ENCODE assay signal across 20 cellular contexts in genomic region chr1:216830402-216830801, GRCh38.
"Had no signal": no experiment of that assay in that cellular context is flagged by ENCODE, and none has a peak within 500 bp of the region (broad histone marks: within the 10 kb centered on the region; RNA-seq: fewer than 3 reads in every experiment).

No MANE protein-coding gene starts in this region.

- H3K4me1 ChIP-seq: parathyroid adenoma, transverse colon, vagina had no signal

- H3K27ac ChIP-seq: dorsolateral prefrontal cortex, neutrophil, parathyroid adenoma, transverse colon, vagina had no signal

- H3K36me3 ChIP-seq: neutrophil, transverse colon, vagina had no signal

- H3K27me3 ChIP-seq: dorsolateral prefrontal cortex, neutrophil, transverse colon, vagina had no signal

- H3K9me3 ChIP-seq: neutrophil, transverse colon, vagina had no signal

- H2AFZ ChIP-seq: parathyroid adenoma had no signal

- DNase-seq: activated CD4-positive, alpha-beta memory T cell treated with anti-CD3 and anti-CD28 coated beads, Interleukin-2, amount 10 ng/mL, durations not matched to agents 7 days and 5 days; activated CD4-positive, alpha-beta T cell treated with anti-CD3 and anti-CD28 coated beads for 48 hours; activated CD4-positive, CD25-positive, alpha-beta regulatory T cell; activated CD8-positive, alpha-beta memory T cell treated with anti-CD3 and anti-CD28 coated beads, Interleukin-2, amount 10 ng/mL, durations not matched to agents 7 days and 5 days; activated naive CD4-positive, alpha-beta T cell treated with Interleukin-2 at 50 U/mL for 16 hours; activated naive CD8-positive, alpha-beta T cell treated with anti-CD3 and anti-CD28 coated beads, Interleukin-2, amount 50 U/mL, for 24 hours; central memory CD4-positive, alpha-beta T cell; dorsolateral prefrontal cortex; foreskin fibroblast; glutamatergic neuron; kidney glomerular epithelial cell; mesendoderm; naive thymus-derived CD4-positive, alpha-beta T cell; retina; stimulated activated naive CD8-positive, alpha-beta T cell treated with anti-CD3 and anti-CD28 coated beads, Interleukin-15, Interleukin-2, amounts not matched to agents 100 U/mL and 50 U/mL, for 24 hours; T1000; transverse colon had no signal

- H3K9ac ChIP-seq: parathyroid adenoma had no signal

- H3K4me3 ChIP-seq: dorsolateral prefrontal cortex, transverse colon, vagina had no signal

- H3K79me2 ChIP-seq: parathyroid adenoma had no signal
